12 cellular contexts compared by ENCODE assay signal in genomic region chr14:101966742-101967141, GRCh38. TPM values are rescaled to one million over a fixed set of nuclear protein-coding genes. Genes with fewer than 3 reads are reported as not detected.
DNase-seq lines count a peak whose midpoint lies in the region; ATAC-seq and TF ChIP-seq lines count a peak whose summit lies in the region.
"Had no signal": no experiment of that assay in that cellular context is flagged by ENCODE, and none has a peak within 500 bp of the region (broad histone marks: within the 10 kb centered on the region; RNA-seq: fewer than 3 reads in every experiment).

No MANE protein-coding gene starts in this region.

- in situ Hi-C loops in transverse colon (cut with MboI; ENCODE audit: low pct_ligation_motif_present in 1 of 4, low pct_unique_long_range_greater_than_20kb in 1 of 4, low sequenced_read_pairs in 3 of 4), result loop anchor here in 2 of 4 donors (10.0 to 25.0 kb wide), 2 partner anchors 128 to 346 kb away; partner anchors contain the start of genes MOK (in 1 of the 2) and ZNF839 (in 1 of the 2)

- ATAC-seq in GM21515 (IDR thresholded peaks at IDR 0.05; ENCODE audit: unreplicated experiment), result no peak

- POLR2A ChIA-PET in activated CD4-positive, alpha-beta memory T cell treated with anti-CD3 and anti-CD28 coated beads, Interleukin-2, amount 10 ng/mL, durations not matched to agents 7 days and 5 days (lab: Charles Lee), result interaction anchor here (0.9 to 3.7 kb wide), 3 partner anchors 8 to 142 kb away, joined by 3 to 24 read pairs (median 5); no protein-coding TSS in a partner anchor

- TF ChIP-seq POLR2A in transverse colon (IDR thresholded peaks at IDR 0.05), result no peak

- H3K36me3 ChIP-seq in left ventricle myocardium inferior (peaks cover 11% of the 10 kb centered on the region), transverse colon (no peaks in the 10 kb centered on the region)

- CTCF ChIA-PET in activated CD4-positive, alpha-beta memory T cell treated with anti-CD3 and anti-CD28 coated beads, Interleukin-2, amount 10 ng/mL, durations not matched to agents 7 days and 5 days (lab: Charles Lee), result interaction anchor here (1.5 to 2.2 kb wide), 4 partner anchors 18 to 350 kb away, joined by 4 to 7 read pairs (median 5); no protein-coding TSS in a partner anchor

- no peak for TF ChIP-seq CTCF in left ventricle myocardium inferior (IDR thresholded peaks at IDR 0.05; ENCODE audit: borderline replicate concordance)
- TF ChIP-seq CTCF in glutamatergic neuron (IDR thresholded peaks at IDR 0.05; ENCODE audit: partially characterized antibody, unreplicated experiment), result no peak
- TF ChIP-seq CTCF in transverse colon (IDR thresholded peaks at IDR 0.05), result no peak

- peak overlapping the region; percentile 26 for H3K27ac Mint-ChIP-seq in activated CD4-positive, alpha-beta memory T cell treated with anti-CD3 and anti-CD28 coated beads, Interleukin-2, amount 10 ng/mL, durations not matched to agents 7 days and 5 days
- peak overlapping the region; percentile 24 for H3K27ac Mint-ChIP-seq in glutamatergic neuron (ENCODE audit: unreplicated experiment)

- peak overlapping the region; percentile 2 for H3K4me3 Mint-ChIP-seq in activated CD4-positive, alpha-beta memory T cell treated with anti-CD3 and anti-CD28 coated beads, Interleukin-2, amount 10 ng/mL, durations not matched to agents 7 days and 5 days
- peak overlapping the region; percentile 85 for H3K4me3 Mint-ChIP-seq in glutamatergic neuron (ENCODE audit: unreplicated experiment)

- 62 to 74% methylated on average over 2 of the region's 2 CpGs for WGBS in transverse colon (ENCODE audit: low coverage in 1 of 2), 2 donors

- intact Hi-C loops in left ventricle myocardium inferior (cut with micrococcal nuclease) (no loop called here), cardiac septum (cut with DNase I) (loop anchor here (5.0 kb wide), 1 partner anchor 351 kb away; the partner anchor contains the start of gene ZNF839), transverse colon (cut with DNase I; ENCODE audit: low total_unique reads) (loop anchor here (5.0 kb wide), 1 partner anchor 121 kb away; the partner anchor contains the start of gene HSP90AA1)

- H3K4me3 ChIP-seq in left ventricle myocardium inferior (peak overlapping the region; percentile 98), transverse colon (no peak overlapping the region)

- H3K36me3 Mint-ChIP-seq in activated CD4-positive, alpha-beta memory T cell treated with anti-CD3 and anti-CD28 coated beads, Interleukin-2, amount 10 ng/mL, durations not matched to agents 7 days and 5 days (ENCODE audit: low read depth), result peaks cover 27% of the 10 kb centered on the region
- no peaks in the 10 kb centered on the region for H3K36me3 Mint-ChIP-seq in glutamatergic neuron (ENCODE audit: unreplicated experiment)

- H3K9me3 Mint-ChIP-seq in activated CD4-positive, alpha-beta memory T cell treated with anti-CD3 and anti-CD28 coated beads, Interleukin-2, amount 10 ng/mL, durations not matched to agents 7 days and 5 days, result no peaks in the 10 kb centered on the region
- H3K9me3 Mint-ChIP-seq in glutamatergic neuron (ENCODE audit: unreplicated experiment), result peaks cover 9% of the 10 kb centered on the region

- no peak for TF ChIP-seq EP300 in transverse colon (IDR thresholded peaks at IDR 0.05; ENCODE audit: low read depth)

- H3K27me3 ChIP-seq in left ventricle myocardium inferior (ENCODE audit: low read depth) (no peaks in the 10 kb centered on the region), transverse colon (no peaks in the 10 kb centered on the region)

- H3K27ac ChIP-seq in left ventricle myocardium inferior (replicated peaks) (peak overlapping the region; percentile 97), transverse colon (peak overlapping the region in 3 of 4 donors; percentile 96 to 99 (median 96))

- peaks cover 41% of the 10 kb centered on the region for H3K4me1 Mint-ChIP-seq in activated CD4-positive, alpha-beta memory T cell treated with anti-CD3 and anti-CD28 coated beads, Interleukin-2, amount 10 ng/mL, durations not matched to agents 7 days and 5 days
- H3K4me1 Mint-ChIP-seq in glutamatergic neuron (ENCODE audit: low read depth, unreplicated experiment), result peaks cover 30% of the 10 kb centered on the region

- H3K27me3 Mint-ChIP-seq in activated CD4-positive, alpha-beta memory T cell treated with anti-CD3 and anti-CD28 coated beads, Interleukin-2, amount 10 ng/mL, durations not matched to agents 7 days and 5 days, result no peaks in the 10 kb centered on the region
- H3K27me3 Mint-ChIP-seq in glutamatergic neuron (ENCODE audit: unreplicated experiment), result peaks cover 16% of the 10 kb centered on the region

- DNase-seq in left ventricle myocardium inferior, result no peak
- DNase-seq in cardiac septum (ENCODE audit: low spot score), result no peak
- DNase-seq in activated CD4-positive, alpha-beta memory T cell treated with anti-CD3 and anti-CD28 coated beads, Interleukin-2, amount 10 ng/mL, durations not matched to agents 7 days and 5 days, result no peak
- DNase-seq in glutamatergic neuron, result no peak
- DNase-seq in transverse colon, result no peak
- DNase-seq in NCI-H82 (lab: John Stamatoyannopoulos, UW), result no peak
- DNase-seq in DMS79 treated with DMSO at 0.1 percent for 48 hours (lab: John Stamatoyannopoulos, UW), result no peak
- DNase-seq: DMS79, NCI-H1436 treated with DMSO at 0.1 percent for 48 hours, nucleus accumbens, RPMI8226 had no signal

- H3K4me1 ChIP-seq in left ventricle myocardium inferior (peaks cover 90% of the 10 kb centered on the region), transverse colon (peaks cover 15 to 54% (median 28%) of the 10 kb centered on the region in 4 donors)

- H3K9me3 ChIP-seq in left ventricle myocardium inferior (replicated peaks), result no peaks in the 10 kb centered on the region
- no peaks in the 10 kb centered on the region for H3K9me3 ChIP-seq in transverse colon

RNA-seq across cellular contexts. Expression of gene DYNC1H1, which starts 2.4 kb away (rescaled TPM):
- total RNA-seq in left ventricle myocardium inferior, result 402 TPM
- 575 TPM for total RNA-seq in cardiac septum
- 100 to 1,000 TPM; 223 to 241 TPM for total RNA-seq in activated CD4-positive, alpha-beta memory T cell treated with anti-CD3 and anti-CD28 coated beads, Interleukin-2, amount 10 ng/mL, durations not matched to agents 7 days and 5 days
- 2,051 TPM for total RNA-seq in glutamatergic neuron (ENCODE audit: unreplicated experiment)
- total RNA-seq in transverse colon, result 100 to 1,000 TPM; 471 to 647 (median 482) TPM
